ENCODE assay signal across 1 cellular context in genomic region chr9:92763721-92764380, GRCh38.
TF ChIP-seq lines count a peak whose summit lies in the region.

No MANE protein-coding gene starts in this region.

TF ChIP-seq in GM12878, 131 proteins besides CTCF, POLR2A, EP300 and RAD21:
- TF ChIP-seq SMARCA5 (IDR thresholded peaks at IDR 0.05) (no peak), SREBF1 (IDR thresholded peaks at IDR 0.05; ENCODE audit: low read length) (no peak), SMC3 (IDR thresholded peaks at IDR 0.05; ENCODE audit: borderline replicate concordance, low read length) (no peak), BACH1 (IDR thresholded peaks at IDR 0.05; ENCODE audit: borderline replicate concordance) (no peak), STAT3 (IDR thresholded peaks at IDR 0.05; ENCODE audit: low read depth, low read length) (no peak), ZNF217 (IDR thresholded peaks at IDR 0.05) (no peak), RFX5 (IDR thresholded peaks at IDR 0.05; ENCODE audit: low read depth, low read length) (no peak), CHD1 (IDR thresholded peaks at IDR 0.05; ENCODE audit: low read depth, low read length) (no peak), E2F4 (IDR thresholded peaks at IDR 0.05; ENCODE audit: low read depth, low read length) (no peak), YY1 (IDR thresholded peaks at IDR 0.05; ENCODE audit: low read depth, low read length) (no peak), SREBF2 (IDR thresholded peaks at IDR 0.05; ENCODE audit: low read length) (no peak), SMAD5 (IDR thresholded peaks at IDR 0.05; ENCODE audit: low read depth) (no peak), CREM (IDR thresholded peaks at IDR 0.05; ENCODE audit: low read depth) (no peak), WRNIP1 (IDR thresholded peaks at IDR 0.05; ENCODE audit: borderline replicate concordance, low read depth, low read length) (no peak), PAX8 (IDR thresholded peaks at IDR 0.05) (no peak), YBX1 (IDR thresholded peaks at IDR 0.05) (no peak), SPI1 (IDR thresholded peaks at IDR 0.05; ENCODE audit: borderline replicate concordance, insufficient read depth, low read depth, low read length) (peak; percentile 78), JUNB (IDR thresholded peaks at IDR 0.05) (no peak), TCF12 (IDR thresholded peaks at IDR 0.05; ENCODE audit: low read depth, low read length) (no peak), FOXK2 (IDR thresholded peaks at IDR 0.05) (no peak), HDAC6 (IDR thresholded peaks at IDR 0.05; ENCODE audit: unreplicated experiment) (no peak), MTA3 (IDR thresholded peaks at IDR 0.05; ENCODE audit: borderline replicate concordance, low read length) (no peak), MTA2 (IDR thresholded peaks at IDR 0.05; ENCODE audit: low read depth) (no peak), IKZF1 (conservative IDR thresholded peaks at IDR 0.05) (0 out of 2 replicates have a peak, but pooled peaks have one; percentile 20), BHLHE40 (IDR thresholded peaks at IDR 0.05; ENCODE audit: borderline replicate concordance in 1 of 2, low read depth in 2 of 2, low read length in 1 of 2) (no peak), RCOR1 (conservative IDR thresholded peaks at IDR 0.05; ENCODE audit: low read depth, low read length) (no peak), IKZF2 (IDR thresholded peaks at IDR 0.05) (0 out of 4 replicates have a peak, but pooled peaks of 1 of the 2 experiments have one; percentile 20), RUNX3 (IDR thresholded peaks at IDR 0.05; ENCODE audit: low read length) (0 out of 2 replicates have a peak, but pooled peaks have one; percentile 24), SUPT20H (IDR thresholded peaks at IDR 0.05; ENCODE audit: borderline replicate concordance, control insufficient read depth, low read depth, low read length) (no peak), MXI1 (IDR thresholded peaks at IDR 0.05; ENCODE audit: low read depth, low read length) (peak; percentile 56; the same call in 1 of the 2 replicates), GATAD2B (conservative IDR thresholded peaks at IDR 0.05; ENCODE audit: low read depth) (0 out of 2 replicates have a peak, but pooled peaks have one; percentile 22), TARDBP (IDR thresholded peaks at IDR 0.05; ENCODE audit: borderline replicate concordance) (no peak), POU2F2 (IDR thresholded peaks at IDR 0.05; ENCODE audit: borderline replicate concordance, low read depth, low read length) (no peak), ATF3 (IDR thresholded peaks at IDR 0.05; ENCODE audit: borderline replicate concordance, extremely low read depth, low read depth, low read length) (no peak), TBL1XR1 (IDR thresholded peaks at IDR 0.05; ENCODE audit: low read depth, low read length) (no peak), CEBPB (IDR thresholded peaks at IDR 0.05; ENCODE audit: borderline replicate concordance in 1 of 2, low read depth in 2 of 2, low read length in 2 of 2) (no peak), BMI1 (IDR thresholded peaks at IDR 0.05; ENCODE audit: borderline replicate concordance) (no peak), PRDM15 (CRISPR knock-in tag; IDR thresholded peaks at IDR 0.05) (no peak), PML (IDR thresholded peaks at IDR 0.05; ENCODE audit: low read length) (no peak), MEF2A (IDR thresholded peaks at IDR 0.05; ENCODE audit: insufficient read depth, low read depth, low read length) (no peak), BCLAF1 (IDR thresholded peaks at IDR 0.05) (no peak), RELA (IDR thresholded peaks at IDR 0.05; ENCODE audit: borderline replicate concordance, partially characterized antibody) (no peak), ZNF592 (IDR thresholded peaks at IDR 0.05) (no peak)
